1 cellular context compared by ENCODE assay signal in the genomic region with DNA sequence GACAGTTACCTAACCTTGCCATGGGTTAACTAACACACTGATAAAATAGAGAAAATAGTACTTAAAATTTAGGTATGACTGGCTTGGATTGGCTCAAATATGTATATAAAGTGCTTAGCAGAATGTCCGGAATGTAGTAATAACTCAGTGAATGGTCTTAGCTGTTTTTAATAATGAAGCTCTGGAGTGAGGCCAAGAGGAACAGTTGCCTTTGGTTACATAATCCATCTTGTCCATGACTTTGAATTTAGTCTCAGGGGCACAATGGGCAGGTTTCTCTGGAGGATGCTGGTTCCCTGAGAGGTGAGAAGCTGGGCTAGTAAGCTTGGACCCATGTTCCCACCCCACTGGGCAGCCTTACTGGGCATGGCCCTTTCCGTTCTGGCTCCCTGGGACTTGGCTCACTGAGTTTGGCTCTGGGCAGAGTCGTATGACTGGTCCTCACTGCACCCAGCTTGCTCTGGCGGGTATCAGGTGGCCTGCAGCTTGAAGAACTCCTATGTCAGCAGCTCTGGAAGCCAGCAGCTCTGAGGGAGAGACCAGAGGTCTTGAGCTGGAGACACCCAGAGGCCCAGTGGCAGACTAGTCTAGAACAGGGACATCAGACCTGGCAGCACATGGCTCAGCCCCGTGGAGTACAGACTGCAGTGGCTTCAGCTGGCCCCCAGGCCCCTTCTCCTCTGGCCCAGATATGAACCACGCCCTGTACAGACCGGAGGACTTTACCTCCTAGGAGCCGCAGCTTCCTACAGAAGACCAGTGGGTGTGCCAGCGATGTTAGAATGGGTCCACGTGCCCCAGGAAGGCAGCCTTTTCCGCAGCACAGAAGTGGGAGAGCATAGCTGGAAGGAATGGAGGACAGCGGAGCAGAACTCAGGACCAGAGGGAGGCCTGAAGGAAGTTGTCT.
A peak's percentile ranks its signal among the peaks of the same experiment; 100 is the strongest.
TF ChIP-seq lines count a peak whose summit lies in the region.

No MANE protein-coding gene starts in this region.

TF ChIP-seq in K562, 482 proteins besides CTCF, POLR2A, EP300 and RAD21 (continued from another document and continues in another):
- TF ChIP-seq, protein P1, sequence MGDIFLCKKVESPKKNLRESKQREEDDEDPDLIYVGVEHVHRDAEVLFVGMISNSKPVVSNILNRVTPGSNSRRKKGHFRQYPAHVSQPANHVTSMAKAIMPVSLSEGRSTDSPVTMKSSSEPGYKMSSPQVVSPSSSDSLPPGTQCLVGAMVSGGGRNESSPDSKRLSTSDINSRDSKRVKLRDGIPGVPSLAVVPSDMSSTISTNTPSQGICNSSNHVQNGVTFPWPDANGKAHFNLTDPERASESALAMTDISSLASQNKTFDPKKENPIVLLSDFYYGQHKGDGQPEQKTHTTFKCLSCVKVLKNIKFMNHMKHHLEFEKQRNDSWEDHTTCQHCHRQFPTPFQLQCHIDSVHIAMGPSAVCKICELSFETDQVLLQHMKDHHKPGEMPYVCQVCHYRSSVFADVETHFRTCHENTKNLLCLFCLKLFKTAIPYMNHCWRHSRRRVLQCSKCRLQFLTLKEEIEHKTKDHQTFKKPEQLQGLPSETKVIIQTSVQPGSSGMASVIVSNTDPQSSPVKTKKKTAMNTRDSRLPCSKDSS (IDR thresholded peaks at IDR 0.05; ENCODE audit: low read depth, partially characterized antibody): no peak
- TF ChIP-seq ZNF444 (CRISPR knock-in tag; IDR thresholded peaks at IDR 0.05) (no peak), BCOR (IDR thresholded peaks at IDR 0.05) (no peak), CREBBP (IDR thresholded peaks at IDR 0.05; ENCODE audit: low read depth, low read length) (no peak), NBN (IDR thresholded peaks at IDR 0.05; ENCODE audit: low read depth) (no peak), ZNF217 (CRISPR knock-in tag; IDR thresholded peaks at IDR 0.05) (no peak), BCL6 (CRISPR knock-in tag; IDR thresholded peaks at IDR 0.05) (no peak), IRF2 (CRISPR knock-in tag; IDR thresholded peaks at IDR 0.05) (no peak), POLR2AphosphoS5 (IDR thresholded peaks at IDR 0.05; ENCODE audit: control insufficient read depth, insufficient read depth, low read depth, low read length) (no peak), SP2 (IDR thresholded peaks at IDR 0.05; ENCODE audit: extremely low read depth, low read depth, low read length, poor library complexity, severe bottlenecking) (no peak), PTRF (tag; IDR thresholded peaks at IDR 0.05) (0 out of 2 replicates have a peak, but pooled peaks have one; percentile 35), ZNF232 (CRISPR knock-in tag; IDR thresholded peaks at IDR 0.05) (no peak), HDAC2 (IDR thresholded peaks at IDR 0.05) (no peak), ZNF134 (CRISPR knock-in tag; conservative IDR thresholded peaks at IDR 0.05) (no peak), ZNF699 (CRISPR knock-in tag; IDR thresholded peaks at IDR 0.05; ENCODE audit: insufficient replicate concordance) (no peak), NEUROD1 (IDR thresholded peaks at IDR 0.05; ENCODE audit: borderline replicate concordance, low read depth, low read length, partially characterized antibody) (no peak), TOE1 (IDR thresholded peaks at IDR 0.05; ENCODE audit: borderline replicate concordance) (no peak), TOE1 (CRISPR knock-in tag; IDR thresholded peaks at IDR 0.05; ENCODE audit: borderline replicate concordance, low read depth) (no peak), DIDO1 (tag; IDR thresholded peaks at IDR 0.05; ENCODE audit: low read depth) (no peak), MTA2 (IDR thresholded peaks at IDR 0.05; ENCODE audit: low read depth) (no peak), TEAD4 (IDR thresholded peaks at IDR 0.05; ENCODE audit: low read length) (no peak), TEAD4 (CRISPR knock-in tag; IDR thresholded peaks at IDR 0.05; ENCODE audit: borderline replicate concordance) (no peak), ZNF695 (CRISPR knock-in tag; IDR thresholded peaks at IDR 0.05) (no peak), IFI16 (CRISPR knock-in tag; IDR thresholded peaks at IDR 0.05) (no peak), SMAD4 (CRISPR knock-in tag; conservative IDR thresholded peaks at IDR 0.05) (peak; percentile 67), NELFE (IDR thresholded peaks at IDR 0.05; ENCODE audit: insufficient read depth, insufficient read length) (no peak)
- TF ChIP-seq, protein P2, sequence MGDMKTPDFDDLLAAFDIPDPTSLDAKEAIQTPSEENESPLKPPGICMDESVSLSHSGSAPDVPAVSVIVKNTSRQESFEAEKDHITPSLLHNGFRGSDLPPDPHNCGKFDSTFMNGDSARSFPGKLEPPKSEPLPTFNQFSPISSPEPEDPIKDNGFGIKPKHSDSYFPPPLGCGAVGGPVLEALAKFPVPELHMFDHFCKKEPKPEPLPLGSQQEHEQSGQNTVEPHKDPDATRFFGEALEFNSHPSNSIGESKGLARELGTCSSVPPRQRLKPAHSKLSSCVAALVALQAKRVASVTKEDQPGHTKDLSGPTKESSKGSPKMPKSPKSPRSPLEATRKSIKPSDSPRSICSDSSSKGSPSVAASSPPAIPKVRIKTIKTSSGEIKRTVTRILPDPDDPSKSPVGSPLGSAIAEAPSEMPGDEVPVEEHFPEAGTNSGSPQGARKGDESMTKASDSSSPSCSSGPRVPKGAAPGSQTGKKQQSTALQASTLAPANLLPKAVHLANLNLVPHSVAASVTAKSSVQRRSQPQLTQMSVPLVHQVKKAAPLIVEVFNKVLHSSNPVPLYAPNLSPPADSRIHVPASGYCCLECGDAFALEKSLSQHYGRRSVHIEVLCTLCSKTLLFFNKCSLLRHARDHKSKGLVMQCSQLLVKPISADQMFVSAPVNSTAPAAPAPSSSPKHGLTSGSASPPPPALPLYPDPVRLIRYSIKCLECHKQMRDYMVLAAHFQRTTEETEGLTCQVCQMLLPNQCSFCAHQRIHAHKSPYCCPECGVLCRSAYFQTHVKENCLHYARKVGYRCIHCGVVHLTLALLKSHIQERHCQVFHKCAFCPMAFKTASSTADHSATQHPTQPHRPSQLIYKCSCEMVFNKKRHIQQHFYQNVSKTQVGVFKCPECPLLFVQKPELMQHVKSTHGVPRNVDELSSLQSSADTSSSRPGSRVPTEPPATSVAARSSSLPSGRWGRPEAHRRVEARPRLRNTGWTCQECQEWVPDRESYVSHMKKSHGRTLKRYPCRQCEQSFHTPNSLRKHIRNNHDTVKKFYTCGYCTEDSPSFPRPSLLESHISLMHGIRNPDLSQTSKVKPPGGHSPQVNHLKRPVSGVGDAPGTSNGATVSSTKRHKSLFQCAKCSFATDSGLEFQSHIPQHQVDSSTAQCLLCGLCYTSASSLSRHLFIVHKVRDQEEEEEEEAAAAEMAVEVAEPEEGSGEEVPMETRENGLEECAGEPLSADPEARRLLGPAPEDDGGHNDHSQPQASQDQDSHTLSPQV (IDR thresholded peaks at IDR 0.05): peak; percentile 30; the same call in 1 of the 2 replicates
- TF ChIP-seq, protein P3, sequence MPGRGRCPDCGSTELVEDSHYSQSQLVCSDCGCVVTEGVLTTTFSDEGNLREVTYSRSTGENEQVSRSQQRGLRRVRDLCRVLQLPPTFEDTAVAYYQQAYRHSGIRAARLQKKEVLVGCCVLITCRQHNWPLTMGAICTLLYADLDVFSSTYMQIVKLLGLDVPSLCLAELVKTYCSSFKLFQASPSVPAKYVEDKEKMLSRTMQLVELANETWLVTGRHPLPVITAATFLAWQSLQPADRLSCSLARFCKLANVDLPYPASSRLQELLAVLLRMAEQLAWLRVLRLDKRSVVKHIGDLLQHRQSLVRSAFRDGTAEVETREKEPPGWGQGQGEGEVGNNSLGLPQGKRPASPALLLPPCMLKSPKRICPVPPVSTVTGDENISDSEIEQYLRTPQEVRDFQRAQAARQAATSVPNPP (IDR thresholded peaks at IDR 0.05; ENCODE audit: borderline replicate concordance, insufficient read depth, insufficient read length): no peak
- TF ChIP-seq, protein P4, sequence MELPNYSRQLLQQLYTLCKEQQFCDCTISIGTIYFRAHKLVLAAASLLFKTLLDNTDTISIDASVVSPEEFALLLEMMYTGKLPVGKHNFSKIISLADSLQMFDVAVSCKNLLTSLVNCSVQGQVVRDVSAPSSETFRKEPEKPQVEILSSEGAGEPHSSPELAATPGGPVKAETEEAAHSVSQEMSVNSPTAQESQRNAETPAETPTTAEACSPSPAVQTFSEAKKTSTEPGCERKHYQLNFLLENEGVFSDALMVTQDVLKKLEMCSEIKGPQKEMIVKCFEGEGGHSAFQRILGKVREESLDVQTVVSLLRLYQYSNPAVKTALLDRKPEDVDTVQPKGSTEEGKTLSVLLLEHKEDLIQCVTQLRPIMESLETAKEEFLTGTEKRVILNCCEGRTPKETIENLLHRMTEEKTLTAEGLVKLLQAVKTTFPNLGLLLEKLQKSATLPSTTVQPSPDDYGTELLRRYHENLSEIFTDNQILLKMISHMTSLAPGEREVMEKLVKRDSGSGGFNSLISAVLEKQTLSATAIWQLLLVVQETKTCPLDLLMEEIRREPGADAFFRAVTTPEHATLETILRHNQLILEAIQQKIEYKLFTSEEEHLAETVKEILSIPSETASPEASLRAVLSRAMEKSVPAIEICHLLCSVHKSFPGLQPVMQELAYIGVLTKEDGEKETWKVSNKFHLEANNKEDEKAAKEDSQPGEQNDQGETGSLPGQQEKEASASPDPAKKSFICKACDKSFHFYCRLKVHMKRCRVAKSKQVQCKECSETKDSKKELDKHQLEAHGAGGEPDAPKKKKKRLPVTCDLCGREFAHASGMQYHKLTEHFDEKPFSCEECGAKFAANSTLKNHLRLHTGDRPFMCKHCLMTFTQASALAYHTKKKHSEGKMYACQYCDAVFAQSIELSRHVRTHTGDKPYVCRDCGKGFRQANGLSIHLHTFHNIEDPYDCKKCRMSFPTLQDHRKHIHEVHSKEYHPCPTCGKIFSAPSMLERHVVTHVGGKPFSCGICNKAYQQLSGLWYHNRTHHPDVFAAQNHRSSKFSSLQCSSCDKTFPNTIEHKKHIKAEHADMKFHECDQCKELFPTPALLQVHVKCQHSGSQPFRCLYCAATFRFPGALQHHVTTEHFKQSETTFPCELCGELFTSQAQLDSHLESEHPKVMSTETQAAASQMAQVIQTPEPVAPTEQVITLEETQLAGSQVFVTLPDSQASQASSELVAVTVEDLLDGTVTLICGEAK (IDR thresholded peaks at IDR 0.05): no peak
- TF ChIP-seq, protein P4 (CRISPR knock-in tag; IDR thresholded peaks at IDR 0.05): no peak
- TF ChIP-seq, protein P5, sequence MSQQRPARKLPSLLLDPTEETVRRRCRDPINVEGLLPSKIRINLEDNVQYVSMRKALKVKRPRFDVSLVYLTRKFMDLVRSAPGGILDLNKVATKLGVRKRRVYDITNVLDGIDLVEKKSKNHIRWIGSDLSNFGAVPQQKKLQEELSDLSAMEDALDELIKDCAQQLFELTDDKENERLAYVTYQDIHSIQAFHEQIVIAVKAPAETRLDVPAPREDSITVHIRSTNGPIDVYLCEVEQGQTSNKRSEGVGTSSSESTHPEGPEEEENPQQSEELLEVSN (IDR thresholded peaks at IDR 0.05; ENCODE audit: borderline replicate concordance in 1 of 2, extremely low read depth in 1 of 2, insufficient read depth in 1 of 2, insufficient read length in 1 of 2, low read depth in 1 of 2, low read length in 1 of 2, poor library complexity in 1 of 2, severe bottlenecking in 1 of 2): no peak
- TF ChIP-seq, protein P6, sequence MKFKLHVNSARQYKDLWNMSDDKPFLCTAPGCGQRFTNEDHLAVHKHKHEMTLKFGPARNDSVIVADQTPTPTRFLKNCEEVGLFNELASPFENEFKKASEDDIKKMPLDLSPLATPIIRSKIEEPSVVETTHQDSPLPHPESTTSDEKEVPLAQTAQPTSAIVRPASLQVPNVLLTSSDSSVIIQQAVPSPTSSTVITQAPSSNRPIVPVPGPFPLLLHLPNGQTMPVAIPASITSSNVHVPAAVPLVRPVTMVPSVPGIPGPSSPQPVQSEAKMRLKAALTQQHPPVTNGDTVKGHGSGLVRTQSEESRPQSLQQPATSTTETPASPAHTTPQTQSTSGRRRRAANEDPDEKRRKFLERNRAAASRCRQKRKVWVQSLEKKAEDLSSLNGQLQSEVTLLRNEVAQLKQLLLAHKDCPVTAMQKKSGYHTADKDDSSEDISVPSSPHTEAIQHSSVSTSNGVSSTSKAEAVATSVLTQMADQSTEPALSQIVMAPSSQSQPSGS (CRISPR knock-in tag; IDR thresholded peaks at IDR 0.05): no peak
